In genomic region chr19:19171821-19172532, GRCh38 we compare ENCODE assay signal across 1 cellular context.
TF ChIP-seq lines count a peak whose summit lies in the region.

No MANE protein-coding gene starts in this region.

TF ChIP-seq in HepG2, 621 proteins besides CTCF, POLR2A, EP300 and RAD21 (continued from another document and continues in another):
- TF ChIP-seq, protein P1, sequence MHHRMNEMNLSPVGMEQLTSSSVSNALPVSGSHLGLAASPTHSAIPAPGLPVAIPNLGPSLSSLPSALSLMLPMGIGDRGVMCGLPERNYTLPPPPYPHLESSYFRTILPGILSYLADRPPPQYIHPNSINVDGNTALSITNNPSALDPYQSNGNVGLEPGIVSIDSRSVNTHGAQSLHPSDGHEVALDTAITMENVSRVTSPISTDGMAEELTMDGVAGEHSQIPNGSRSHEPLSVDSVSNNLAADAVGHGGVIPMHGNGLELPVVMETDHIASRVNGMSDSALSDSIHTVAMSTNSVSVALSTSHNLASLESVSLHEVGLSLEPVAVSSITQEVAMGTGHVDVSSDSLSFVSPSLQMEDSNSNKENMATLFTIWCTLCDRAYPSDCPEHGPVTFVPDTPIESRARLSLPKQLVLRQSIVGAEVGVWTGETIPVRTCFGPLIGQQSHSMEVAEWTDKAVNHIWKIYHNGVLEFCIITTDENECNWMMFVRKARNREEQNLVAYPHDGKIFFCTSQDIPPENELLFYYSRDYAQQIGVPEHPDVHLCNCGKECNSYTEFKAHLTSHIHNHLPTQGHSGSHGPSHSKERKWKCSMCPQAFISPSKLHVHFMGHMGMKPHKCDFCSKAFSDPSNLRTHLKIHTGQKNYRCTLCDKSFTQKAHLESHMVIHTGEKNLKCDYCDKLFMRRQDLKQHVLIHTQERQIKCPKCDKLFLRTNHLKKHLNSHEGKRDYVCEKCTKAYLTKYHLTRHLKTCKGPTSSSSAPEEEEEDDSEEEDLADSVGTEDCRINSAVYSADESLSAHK (CRISPR knock-in tag; IDR thresholded peaks at IDR 0.05; ENCODE audit: borderline replicate concordance) = no peak
- TF ChIP-seq ZNF343 (CRISPR knock-in tag; IDR thresholded peaks at IDR 0.05) = 0 out of 2 replicates have a peak, but pooled peaks have one; percentile 31
- peak; percentile 77 for TF ChIP-seq ZNF350 (CRISPR knock-in tag; IDR thresholded peaks at IDR 0.05; ENCODE audit: borderline replicate concordance, low read depth)
- peak; percentile 74 for TF ChIP-seq ETV5 (CRISPR knock-in tag; IDR thresholded peaks at IDR 0.05; ENCODE audit: borderline replicate concordance)
- TF ChIP-seq, protein P2, sequence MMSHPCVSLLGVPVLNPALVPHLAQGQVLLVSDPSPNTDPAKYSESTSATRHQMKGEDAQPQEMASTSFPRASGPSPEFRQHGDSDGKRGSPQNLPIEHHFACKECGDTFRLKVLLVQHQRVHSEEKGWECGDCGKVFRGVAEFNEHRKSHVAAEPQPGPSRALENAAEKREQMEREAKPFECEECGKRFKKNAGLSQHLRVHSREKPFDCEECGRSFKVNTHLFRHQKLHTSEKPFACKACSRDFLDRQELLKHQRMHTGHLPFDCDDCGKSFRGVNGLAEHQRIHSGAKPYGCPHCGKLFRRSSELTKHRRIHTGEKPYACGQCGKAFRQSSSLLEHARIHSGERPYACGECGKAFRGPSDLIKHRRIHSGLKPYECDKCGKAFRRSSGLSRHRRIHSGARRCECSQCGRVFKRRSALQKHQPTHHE (CRISPR knock-in tag; IDR thresholded peaks at IDR 0.05; ENCODE audit: borderline replicate concordance) = 0 out of 2 replicates have a peak, but pooled peaks have one; percentile 52
- TF ChIP-seq ZNF792 (CRISPR knock-in tag; IDR thresholded peaks at IDR 0.05) = 0 out of 2 replicates have a peak, but pooled peaks have one; percentile 16
- TF ChIP-seq, protein P3, sequence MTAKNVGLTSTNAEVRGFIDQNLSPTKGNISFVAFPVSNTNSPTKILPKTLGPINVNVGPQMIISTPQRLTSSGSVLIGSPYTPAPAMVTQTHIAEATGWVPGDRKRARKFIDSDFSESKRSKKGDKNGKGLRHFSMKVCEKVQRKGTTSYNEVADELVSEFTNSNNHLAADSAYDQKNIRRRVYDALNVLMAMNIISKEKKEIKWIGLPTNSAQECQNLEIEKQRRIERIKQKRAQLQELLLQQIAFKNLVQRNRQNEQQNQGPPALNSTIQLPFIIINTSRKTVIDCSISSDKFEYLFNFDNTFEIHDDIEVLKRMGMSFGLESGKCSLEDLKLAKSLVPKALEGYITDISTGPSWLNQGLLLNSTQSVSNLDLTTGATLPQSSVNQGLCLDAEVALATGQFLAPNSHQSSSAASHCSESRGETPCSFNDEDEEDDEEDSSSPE (CRISPR knock-in tag; IDR thresholded peaks at IDR 0.05) = 0 out of 2 replicates have a peak, but pooled peaks have one; percentile 17
- TF ChIP-seq KDM1A (CRISPR knock-in tag; IDR thresholded peaks at IDR 0.05) = peak; percentile 59
- peak; percentile 98 for TF ChIP-seq ZNF629 (CRISPR knock-in tag; conservative IDR thresholded peaks at IDR 0.05)
- peak; percentile 64; the same call in 1 of the 2 replicates for TF ChIP-seq IKZF5 (CRISPR knock-in tag; IDR thresholded peaks at IDR 0.05)
- no peak for TF ChIP-seq SOX6 (IDR thresholded peaks at IDR 0.05)
- TF ChIP-seq SOX6 (CRISPR knock-in tag; IDR thresholded peaks at IDR 0.05) = peak; percentile 70
- TF ChIP-seq, protein P4, sequence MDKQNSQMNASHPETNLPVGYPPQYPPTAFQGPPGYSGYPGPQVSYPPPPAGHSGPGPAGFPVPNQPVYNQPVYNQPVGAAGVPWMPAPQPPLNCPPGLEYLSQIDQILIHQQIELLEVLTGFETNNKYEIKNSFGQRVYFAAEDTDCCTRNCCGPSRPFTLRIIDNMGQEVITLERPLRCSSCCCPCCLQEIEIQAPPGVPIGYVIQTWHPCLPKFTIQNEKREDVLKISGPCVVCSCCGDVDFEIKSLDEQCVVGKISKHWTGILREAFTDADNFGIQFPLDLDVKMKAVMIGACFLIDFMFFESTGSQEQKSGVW (CRISPR knock-in tag; IDR thresholded peaks at IDR 0.05; ENCODE audit: borderline replicate concordance) = no peak
- TF ChIP-seq ZNF678 (CRISPR knock-in tag; IDR thresholded peaks at IDR 0.05) = no peak
- TF ChIP-seq NR1H2 (CRISPR knock-in tag; IDR thresholded peaks at IDR 0.05; ENCODE audit: borderline replicate concordance, low read depth) = no peak
- 0 out of 2 replicates have a peak, but pooled peaks have one; percentile 78 for TF ChIP-seq ZNF550 (CRISPR knock-in tag; IDR thresholded peaks at IDR 0.05; ENCODE audit: borderline replicate concordance)
- peak; percentile 27; the same call in 1 of the 2 replicates for TF ChIP-seq HNF4A (CRISPR knock-in tag; IDR thresholded peaks at IDR 0.05)
- peak; percentile 83; the same call in 1 of the 2 replicates for TF ChIP-seq NFKBIZ (CRISPR knock-in tag; IDR thresholded peaks at IDR 0.05)
- TF ChIP-seq, protein P5, sequence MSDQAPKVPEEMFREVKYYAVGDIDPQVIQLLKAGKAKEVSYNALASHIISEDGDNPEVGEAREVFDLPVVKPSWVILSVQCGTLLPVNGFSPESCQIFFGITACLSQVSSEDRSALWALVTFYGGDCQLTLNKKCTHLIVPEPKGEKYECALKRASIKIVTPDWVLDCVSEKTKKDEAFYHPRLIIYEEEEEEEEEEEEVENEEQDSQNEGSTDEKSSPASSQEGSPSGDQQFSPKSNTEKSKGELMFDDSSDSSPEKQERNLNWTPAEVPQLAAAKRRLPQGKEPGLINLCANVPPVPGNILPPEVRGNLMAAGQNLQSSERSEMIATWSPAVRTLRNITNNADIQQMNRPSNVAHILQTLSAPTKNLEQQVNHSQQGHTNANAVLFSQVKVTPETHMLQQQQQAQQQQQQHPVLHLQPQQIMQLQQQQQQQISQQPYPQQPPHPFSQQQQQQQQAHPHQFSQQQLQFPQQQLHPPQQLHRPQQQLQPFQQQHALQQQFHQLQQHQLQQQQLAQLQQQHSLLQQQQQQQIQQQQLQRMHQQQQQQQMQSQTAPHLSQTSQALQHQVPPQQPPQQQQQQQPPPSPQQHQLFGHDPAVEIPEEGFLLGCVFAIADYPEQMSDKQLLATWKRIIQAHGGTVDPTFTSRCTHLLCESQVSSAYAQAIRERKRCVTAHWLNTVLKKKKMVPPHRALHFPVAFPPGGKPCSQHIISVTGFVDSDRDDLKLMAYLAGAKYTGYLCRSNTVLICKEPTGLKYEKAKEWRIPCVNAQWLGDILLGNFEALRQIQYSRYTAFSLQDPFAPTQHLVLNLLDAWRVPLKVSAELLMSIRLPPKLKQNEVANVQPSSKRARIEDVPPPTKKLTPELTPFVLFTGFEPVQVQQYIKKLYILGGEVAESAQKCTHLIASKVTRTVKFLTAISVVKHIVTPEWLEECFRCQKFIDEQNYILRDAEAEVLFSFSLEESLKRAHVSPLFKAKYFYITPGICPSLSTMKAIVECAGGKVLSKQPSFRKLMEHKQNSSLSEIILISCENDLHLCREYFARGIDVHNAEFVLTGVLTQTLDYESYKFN (CRISPR knock-in tag; conservative IDR thresholded peaks at IDR 0.05) = peak; percentile 77
- TF ChIP-seq, protein P6, sequence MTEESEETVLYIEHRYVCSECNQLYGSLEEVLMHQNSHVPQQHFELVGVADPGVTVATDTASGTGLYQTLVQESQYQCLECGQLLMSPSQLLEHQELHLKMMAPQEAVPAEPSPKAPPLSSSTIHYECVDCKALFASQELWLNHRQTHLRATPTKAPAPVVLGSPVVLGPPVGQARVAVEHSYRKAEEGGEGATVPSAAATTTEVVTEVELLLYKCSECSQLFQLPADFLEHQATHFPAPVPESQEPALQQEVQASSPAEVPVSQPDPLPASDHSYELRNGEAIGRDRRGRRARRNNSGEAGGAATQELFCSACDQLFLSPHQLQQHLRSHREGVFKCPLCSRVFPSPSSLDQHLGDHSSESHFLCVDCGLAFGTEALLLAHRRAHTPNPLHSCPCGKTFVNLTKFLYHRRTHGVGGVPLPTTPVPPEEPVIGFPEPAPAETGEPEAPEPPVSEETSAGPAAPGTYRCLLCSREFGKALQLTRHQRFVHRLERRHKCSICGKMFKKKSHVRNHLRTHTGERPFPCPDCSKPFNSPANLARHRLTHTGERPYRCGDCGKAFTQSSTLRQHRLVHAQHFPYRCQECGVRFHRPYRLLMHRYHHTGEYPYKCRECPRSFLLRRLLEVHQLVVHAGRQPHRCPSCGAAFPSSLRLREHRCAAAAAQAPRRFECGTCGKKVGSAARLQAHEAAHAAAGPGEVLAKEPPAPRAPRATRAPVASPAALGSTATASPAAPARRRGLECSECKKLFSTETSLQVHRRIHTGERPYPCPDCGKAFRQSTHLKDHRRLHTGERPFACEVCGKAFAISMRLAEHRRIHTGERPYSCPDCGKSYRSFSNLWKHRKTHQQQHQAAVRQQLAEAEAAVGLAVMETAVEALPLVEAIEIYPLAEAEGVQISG (CRISPR knock-in tag; IDR thresholded peaks at IDR 0.05) = peak; percentile 40; the same call in 1 of the 2 replicates
- peak; percentile 69 for TF ChIP-seq MED8 (CRISPR knock-in tag; IDR thresholded peaks at IDR 0.05; ENCODE audit: insufficient replicate concordance)
- TF ChIP-seq TGIF2 (CRISPR knock-in tag; IDR thresholded peaks at IDR 0.05) = peak; percentile 67; the same call in 1 of the 2 replicates
- TF ChIP-seq ZFP91 (CRISPR knock-in tag; IDR thresholded peaks at IDR 0.05; ENCODE audit: borderline replicate concordance) = peak; percentile 44; the same call in 1 of the 2 replicates
- TF ChIP-seq, protein P7, sequence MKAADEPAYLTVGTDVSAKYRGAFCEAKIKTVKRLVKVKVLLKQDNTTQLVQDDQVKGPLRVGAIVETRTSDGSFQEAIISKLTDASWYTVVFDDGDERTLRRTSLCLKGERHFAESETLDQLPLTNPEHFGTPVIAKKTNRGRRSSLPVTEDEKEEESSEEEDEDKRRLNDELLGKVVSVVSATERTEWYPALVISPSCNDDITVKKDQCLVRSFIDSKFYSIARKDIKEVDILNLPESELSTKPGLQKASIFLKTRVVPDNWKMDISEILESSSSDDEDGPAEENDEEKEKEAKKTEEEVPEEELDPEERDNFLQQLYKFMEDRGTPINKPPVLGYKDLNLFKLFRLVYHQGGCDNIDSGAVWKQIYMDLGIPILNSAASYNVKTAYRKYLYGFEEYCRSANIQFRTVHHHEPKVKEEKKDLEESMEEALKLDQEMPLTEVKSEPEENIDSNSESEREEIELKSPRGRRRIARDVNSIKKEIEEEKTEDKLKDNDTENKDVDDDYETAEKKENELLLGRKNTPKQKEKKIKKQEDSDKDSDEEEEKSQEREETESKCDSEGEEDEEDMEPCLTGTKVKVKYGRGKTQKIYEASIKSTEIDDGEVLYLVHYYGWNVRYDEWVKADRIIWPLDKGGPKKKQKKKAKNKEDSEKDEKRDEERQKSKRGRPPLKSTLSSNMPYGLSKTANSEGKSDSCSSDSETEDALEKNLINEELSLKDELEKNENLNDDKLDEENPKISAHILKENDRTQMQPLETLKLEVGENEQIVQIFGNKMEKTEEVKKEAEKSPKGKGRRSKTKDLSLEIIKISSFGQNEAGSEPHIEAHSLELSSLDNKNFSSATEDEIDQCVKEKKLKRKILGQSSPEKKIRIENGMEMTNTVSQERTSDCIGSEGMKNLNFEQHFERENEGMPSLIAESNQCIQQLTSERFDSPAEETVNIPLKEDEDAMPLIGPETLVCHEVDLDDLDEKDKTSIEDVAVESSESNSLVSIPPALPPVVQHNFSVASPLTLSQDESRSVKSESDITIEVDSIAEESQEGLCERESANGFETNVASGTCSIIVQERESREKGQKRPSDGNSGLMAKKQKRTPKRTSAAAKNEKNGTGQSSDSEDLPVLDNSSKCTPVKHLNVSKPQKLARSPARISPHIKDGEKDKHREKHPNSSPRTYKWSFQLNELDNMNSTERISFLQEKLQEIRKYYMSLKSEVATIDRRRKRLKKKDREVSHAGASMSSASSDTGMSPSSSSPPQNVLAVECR (CRISPR knock-in tag; IDR thresholded peaks at IDR 0.05; ENCODE audit: borderline replicate concordance) = peak; percentile 31; the same call in 1 of the 2 replicates
- TF ChIP-seq ZMYM4 (CRISPR knock-in tag; IDR thresholded peaks at IDR 0.05) = peak; percentile 8; the same call in 1 of the 2 replicates
- TF ChIP-seq ZNF251 (CRISPR knock-in tag; IDR thresholded peaks at IDR 0.05) = no peak
- TF ChIP-seq, protein P8, sequence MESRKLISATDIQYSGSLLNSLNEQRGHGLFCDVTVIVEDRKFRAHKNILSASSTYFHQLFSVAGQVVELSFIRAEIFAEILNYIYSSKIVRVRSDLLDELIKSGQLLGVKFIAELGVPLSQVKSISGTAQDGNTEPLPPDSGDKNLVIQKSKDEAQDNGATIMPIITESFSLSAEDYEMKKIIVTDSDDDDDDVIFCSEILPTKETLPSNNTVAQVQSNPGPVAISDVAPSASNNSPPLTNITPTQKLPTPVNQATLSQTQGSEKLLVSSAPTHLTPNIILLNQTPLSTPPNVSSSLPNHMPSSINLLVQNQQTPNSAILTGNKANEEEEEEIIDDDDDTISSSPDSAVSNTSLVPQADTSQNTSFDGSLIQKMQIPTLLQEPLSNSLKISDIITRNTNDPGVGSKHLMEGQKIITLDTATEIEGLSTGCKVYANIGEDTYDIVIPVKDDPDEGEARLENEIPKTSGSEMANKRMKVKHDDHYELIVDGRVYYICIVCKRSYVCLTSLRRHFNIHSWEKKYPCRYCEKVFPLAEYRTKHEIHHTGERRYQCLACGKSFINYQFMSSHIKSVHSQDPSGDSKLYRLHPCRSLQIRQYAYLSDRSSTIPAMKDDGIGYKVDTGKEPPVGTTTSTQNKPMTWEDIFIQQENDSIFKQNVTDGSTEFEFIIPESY (CRISPR knock-in tag; IDR thresholded peaks at IDR 0.05) = 0 out of 2 replicates have a peak, but pooled peaks have one; percentile 37
- TF ChIP-seq, protein P9, sequence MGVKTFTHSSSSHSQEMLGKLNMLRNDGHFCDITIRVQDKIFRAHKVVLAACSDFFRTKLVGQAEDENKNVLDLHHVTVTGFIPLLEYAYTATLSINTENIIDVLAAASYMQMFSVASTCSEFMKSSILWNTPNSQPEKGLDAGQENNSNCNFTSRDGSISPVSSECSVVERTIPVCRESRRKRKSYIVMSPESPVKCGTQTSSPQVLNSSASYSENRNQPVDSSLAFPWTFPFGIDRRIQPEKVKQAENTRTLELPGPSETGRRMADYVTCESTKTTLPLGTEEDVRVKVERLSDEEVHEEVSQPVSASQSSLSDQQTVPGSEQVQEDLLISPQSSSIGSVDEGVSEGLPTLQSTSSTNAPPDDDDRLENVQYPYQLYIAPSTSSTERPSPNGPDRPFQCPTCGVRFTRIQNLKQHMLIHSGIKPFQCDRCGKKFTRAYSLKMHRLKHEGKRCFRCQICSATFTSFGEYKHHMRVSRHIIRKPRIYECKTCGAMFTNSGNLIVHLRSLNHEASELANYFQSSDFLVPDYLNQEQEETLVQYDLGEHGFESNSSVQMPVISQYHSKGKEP (CRISPR knock-in tag; IDR thresholded peaks at IDR 0.05) = no peak
- TF ChIP-seq ZNF225 (CRISPR knock-in tag; IDR thresholded peaks at IDR 0.05) = 0 out of 2 replicates have a peak, but pooled peaks have one; percentile 81
